ENCODE assay signal across 8 cellular contexts in the genomic region with DNA sequence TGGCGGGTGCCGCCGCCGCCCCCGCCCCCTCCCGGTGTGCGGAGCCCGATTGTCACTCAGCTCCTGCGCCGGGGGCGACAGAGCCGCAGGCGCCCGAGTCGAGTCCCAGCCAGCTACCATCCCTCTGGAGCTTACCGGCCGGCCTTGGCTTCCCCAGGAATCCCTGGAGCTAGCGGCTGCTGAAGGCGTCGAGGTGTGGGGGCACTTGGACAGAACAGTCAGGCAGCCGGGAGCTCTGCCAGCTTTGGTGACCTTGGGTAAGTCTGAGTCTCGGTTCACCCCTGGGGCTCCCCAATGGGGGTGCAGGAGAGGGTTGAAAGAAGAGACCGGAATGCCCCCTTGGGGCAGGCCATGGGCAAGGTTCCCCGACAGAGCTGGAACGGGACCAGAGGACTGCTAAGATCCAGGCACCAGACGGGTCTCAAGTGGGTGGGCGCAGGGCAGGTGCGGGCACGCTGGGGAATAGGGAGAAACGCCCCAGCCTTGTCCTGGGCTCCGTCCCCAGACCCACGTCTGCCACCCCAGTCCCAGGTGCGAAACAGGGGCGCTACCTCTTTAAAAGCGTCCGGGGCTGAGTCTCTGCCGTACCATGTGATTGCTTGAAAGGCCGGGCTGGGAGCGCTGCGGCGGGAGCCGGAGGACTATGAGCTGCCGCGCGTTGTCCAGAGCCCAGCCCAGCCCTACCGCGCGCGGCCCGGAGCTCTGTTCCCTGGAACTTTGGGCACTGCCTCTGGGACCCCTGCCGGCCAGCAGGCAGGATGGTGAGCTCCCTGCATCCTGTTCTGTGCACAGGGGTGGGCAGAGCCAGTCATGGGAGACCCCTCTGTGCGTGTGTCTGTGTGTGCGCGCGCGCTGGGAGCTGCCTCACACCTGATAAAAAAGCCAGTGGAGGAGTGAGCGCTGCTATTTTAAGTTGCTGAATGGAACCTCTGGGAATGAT. TPM values are rescaled to one million over a fixed set of nuclear protein-coding genes. Genes with fewer than 3 reads are reported as not detected.
A peak's percentile ranks its signal among the peaks of the same experiment; 100 is the strongest.
DNase-seq lines count a peak whose midpoint lies in the region; ATAC-seq and TF ChIP-seq lines count a peak whose summit lies in the region.

A gene (plus strand): TSS at position 55 of the 940 bp plus-strand sequence. CDS start 1,116 bp downstream, outside the sequence.

- H3K27ac Mint-ChIP-seq in activated CD8-positive, alpha-beta memory T cell treated with anti-CD3 and anti-CD28 coated beads, Interleukin-2, amount 10 ng/mL, durations not matched to agents 7 days and 5 days, result no peak within 1 kb of the TSS

- H3K4me1 ChIP-seq in stomach, result peaks cover 27 to 52% (median 46%) of the 10 kb centered on the region in 4 donors

- H3K36me3 Mint-ChIP-seq in activated CD8-positive, alpha-beta memory T cell treated with anti-CD3 and anti-CD28 coated beads, Interleukin-2, amount 10 ng/mL, durations not matched to agents 7 days and 5 days, result no peaks in the 10 kb centered on the region

- DNase-seq in activated CD8-positive, alpha-beta memory T cell treated with anti-CD3 and anti-CD28 coated beads, Interleukin-2, amount 10 ng/mL, durations not matched to agents 7 days and 5 days, result peak; percentile 35
- DNase-seq in activated CD8-positive, alpha-beta memory T cell treated with anti-CD3 and anti-CD28 coated beads, Interleukin-2, amount 50 U/mL, for 48 hours, result no peak
- DNase-seq in NCI-H748 (lab: John Stamatoyannopoulos, UW; ENCODE audit: unreplicated experiment) (peak; percentile 48), choroid plexus epithelial cell (ENCODE audit: low read depth) (peak; percentile 57), left lobe of liver (ENCODE audit: low spot score) (peak; percentile 66), stomach (peak; percentile 74), OCI-M2 (lab: John Stamatoyannopoulos, UW; ENCODE audit: unreplicated experiment) (no peak)

- H3K27me3 Mint-ChIP-seq in activated CD8-positive, alpha-beta memory T cell treated with anti-CD3 and anti-CD28 coated beads, Interleukin-2, amount 10 ng/mL, durations not matched to agents 7 days and 5 days, result peaks cover 50% of the 10 kb centered on the region

- TF ChIP-seq CTCF in choroid plexus epithelial cell (conservative IDR thresholded peaks at IDR 0.05; ENCODE audit: low read depth, low read length), result no peak
- TF ChIP-seq CTCF in stomach (IDR thresholded peaks at IDR 0.05), result no peak

- no peaks in the 10 kb centered on the region for H3K4me1 Mint-ChIP-seq in activated CD8-positive, alpha-beta memory T cell treated with anti-CD3 and anti-CD28 coated beads, Interleukin-2, amount 10 ng/mL, durations not matched to agents 7 days and 5 days

- 2 to 11% (median 2%) methylated on average over 20 to 57 of the region's 57 CpGs for WGBS in stomach, 5 donors

- H3K4me3 ChIP-seq in choroid plexus epithelial cell (ENCODE audit: low read depth, low read length), result peak within 1 kb of the TSS; percentile 33
- H3K4me3 ChIP-seq in stomach, result peak within 1 kb of the TSS; percentile 37 to 52 (median 40)

- H3K27ac ChIP-seq in stomach, result peak within 1 kb of the TSS in 3 of 5 donors; percentile 33 to 52 (median 39)

- no peak for TF ChIP-seq EP300 in stomach (IDR thresholded peaks at IDR 0.05)

- H3K36me3 ChIP-seq in stomach, result no peaks in the 10 kb centered on the region

- no peaks in the 10 kb centered on the region for H3K9me3 Mint-ChIP-seq in activated CD8-positive, alpha-beta memory T cell treated with anti-CD3 and anti-CD28 coated beads, Interleukin-2, amount 10 ng/mL, durations not matched to agents 7 days and 5 days (ENCODE audit: low read depth)

- no peak for TF ChIP-seq POLR2A in stomach (IDR thresholded peaks at IDR 0.05)

- intact Hi-C loops in stomach (cut with DNase I; ENCODE audit: low total_unique reads), result no loop called here

- H3K4me3 Mint-ChIP-seq in activated CD8-positive, alpha-beta memory T cell treated with anti-CD3 and anti-CD28 coated beads, Interleukin-2, amount 10 ng/mL, durations not matched to agents 7 days and 5 days, result no peak within 1 kb of the TSS

- CTCF ChIA-PET in activated CD8-positive, alpha-beta memory T cell treated with anti-CD3 and anti-CD28 coated beads, Interleukin-2, amount 10 ng/mL, durations not matched to agents 7 days and 5 days (lab: Charles Lee), result interaction anchor here (0.7 to 1.5 kb wide), 3 partner anchors 42 to 87 kb away, joined by 3 to 5 read pairs (median 4); a partner anchor contains a TSS

- peak; percentile 42 for ATAC-seq in activated CD8-positive, alpha-beta memory T cell treated with anti-CD3 and anti-CD28 coated beads, Interleukin-2, amount 10 ng/mL, durations not matched to agents 7 days and 5 days
- peak; percentile 93 for ATAC-seq in left lobe of liver
- ATAC-seq in HG02571 (IDR thresholded peaks at IDR 0.05; ENCODE audit: unreplicated experiment), result no peak

- H3K9me3 ChIP-seq in stomach, result no peaks in the 10 kb centered on the region

- H3K27me3 ChIP-seq in stomach, result peaks cover 0 to 64% (median 37%) of the 10 kb centered on the region in 3 donors

RNA-seq across cellular contexts. Expression of the gene that starts here (rescaled TPM):
- total RNA-seq in activated CD8-positive, alpha-beta memory T cell treated with anti-CD3 and anti-CD28 coated beads, Interleukin-2, amount 10 ng/mL, durations not matched to agents 7 days and 5 days, result not detected
- total RNA-seq in left lobe of liver (0.53 TPM), stomach (1 to 10 TPM in 2 of 5 donors, under 1 TPM in 1, not detected in 2; 0.18 to 3.1 (median 1.2) TPM)
- polyA plus RNA-seq in stomach, result 1 to 10 TPM in 2 of 3 donors, under 1 TPM in 1; 0.30 to 4.2 (median 3.7) TPM

Comparison
In these comparisons a context has a peak if more than half of its experiments do, and no peak if none do; other contexts are left out.
1. Peak in DNase-seq and ATAC-seq in activated CD8-positive, alpha-beta memory T cell treated with anti-CD3 and anti-CD28 coated beads, Interleukin-2, amount 10 ng/mL, durations not matched to agents 7 days and 5 days; RNA of the gene not detected or under 1 TPM.
2. Peak in DNase-seq and ATAC-seq in left lobe of liver; RNA of the gene not detected or under 1 TPM.
3. DNase-seq: peak in NCI-H748 (single experiment), choroid plexus epithelial cell (single experiment) and stomach (single experiment); none in activated CD8-positive, alpha-beta memory T cell treated with anti-CD3 and anti-CD28 coated beads, Interleukin-2, amount 50 U/mL, for 48 hours (single experiment) and OCI-M2 (single experiment).